In genomic region chr3:141478139-141478538, GRCh38 we compare ENCODE assay signal across 22 cellular contexts.
"Had no signal": no experiment of that assay in that cellular context is flagged by ENCODE, and none has a peak within 500 bp of the region (broad histone marks: within the 10 kb centered on the region; RNA-seq: fewer than 3 reads in every experiment).

No MANE protein-coding gene starts in this region.

- H3K27me3 Mint-ChIP-seq: activated CD4-positive, alpha-beta T cell treated with anti-CD3 and anti-CD28 coated beads for 36 hours; activated CD8-positive, alpha-beta T cell treated with anti-CD3 and anti-CD28 coated beads for 36 hours; IgD-negative memory B cell had no signal

- H3K36me3 ChIP-seq: adrenal gland, Peyer's patch, SJCRH30 had no signal

- H3K27ac ChIP-seq: adrenal gland, Peyer's patch, SJCRH30, VCaP had no signal

- H3K9me3 Mint-ChIP-seq: activated CD8-positive, alpha-beta T cell treated with anti-CD3 and anti-CD28 coated beads for 36 hours; activated naive CD8-positive, alpha-beta T cell treated with anti-CD3 and anti-CD28 coated beads, Interleukin-2, amount 10 ng/mL, durations not matched to agents 7 days and 5 days; activated T-cell treated with anti-CD3 and anti-CD28 coated beads, Interleukin-2, amount 50 U/mL, for 72 hours had no signal

- H3K4me3 Mint-ChIP-seq: activated CD4-positive, alpha-beta T cell treated with anti-CD3 and anti-CD28 coated beads for 36 hours; activated CD8-positive, alpha-beta T cell treated with anti-CD3 and anti-CD28 coated beads for 36 hours; activated naive CD8-positive, alpha-beta T cell treated with anti-CD3 and anti-CD28 coated beads, Interleukin-2, amount 10 ng/mL, durations not matched to agents 7 days and 5 days; activated T-cell treated with anti-CD3 and anti-CD28 coated beads, Interleukin-2, amount 50 U/mL, for 72 hours had no signal

- DNase-seq: activated CD4-positive, alpha-beta T cell treated with anti-CD3 and anti-CD28 coated beads for 36 hours; activated CD4-positive, CD25-positive, alpha-beta regulatory T cell; activated CD8-positive, alpha-beta memory T cell treated with anti-CD3 and anti-CD28 coated beads, Interleukin-2, amount 50 U/mL, for 4 hours; activated CD8-positive, alpha-beta T cell treated with anti-CD3 and anti-CD28 coated beads for 36 hours; activated naive CD4-positive, alpha-beta T cell treated with anti-CD3 and anti-CD28 coated beads, Interleukin-2, amount 50 U/mL, for 16 hours; activated naive CD8-positive, alpha-beta T cell treated with anti-CD3 and anti-CD28 coated beads, Interleukin-2, amount 10 ng/mL, durations not matched to agents 7 days and 5 days; activated T-cell treated with anti-CD3 and anti-CD28 coated beads, Interleukin-2, amount 50 U/mL, for 72 hours; adrenal gland; KG1; MV-4-11; NCI-H146; NCI-H187 treated with DMSO at 0.1 percent for 48 hours; NCI-H2081 treated with DMSO at 0.1 percent for 48 hours; NCI-H446; NCI-H524; Peyer's patch; Right ventricle myocardium superior; SJCRH30; SK-N-SH; T-helper 1 cell had no signal

- H3K4me3 ChIP-seq: adrenal gland, Peyer's patch, SJCRH30 had no signal

- H3K9me3 ChIP-seq: adrenal gland, Peyer's patch, SJCRH30, SK-N-SH had no signal

- H3K27ac Mint-ChIP-seq: activated CD4-positive, alpha-beta T cell treated with anti-CD3 and anti-CD28 coated beads for 36 hours; activated CD8-positive, alpha-beta T cell treated with anti-CD3 and anti-CD28 coated beads for 36 hours; activated naive CD8-positive, alpha-beta T cell treated with anti-CD3 and anti-CD28 coated beads, Interleukin-2, amount 10 ng/mL, durations not matched to agents 7 days and 5 days; activated T-cell treated with anti-CD3 and anti-CD28 coated beads, Interleukin-2, amount 50 U/mL, for 72 hours; IgD-negative memory B cell had no signal

- H3K4me1 ChIP-seq: SJCRH30 had no signal

- ATAC-seq: activated CD4-positive, alpha-beta T cell treated with anti-CD3 and anti-CD28 coated beads for 36 hours; activated CD8-positive, alpha-beta T cell treated with anti-CD3 and anti-CD28 coated beads for 36 hours had no signal

- H3K27me3 ChIP-seq: adrenal gland, Peyer's patch, SJCRH30 had no signal
